30 cellular contexts compared by ENCODE assay signal in genomic region chr17:42034059-42034458, GRCh38. TPM values are rescaled to one million over a fixed set of nuclear protein-coding genes. Genes with fewer than 3 reads are reported as not detected.
DNase-seq lines count a peak whose midpoint lies in the region; ATAC-seq, FAIRE-seq and TF ChIP-seq lines count a peak whose summit lies in the region.
"Had no signal": no experiment of that assay in that cellular context is flagged by ENCODE, and none has a peak within 500 bp of the region (broad histone marks: within the 10 kb centered on the region; RNA-seq: fewer than 3 reads in every experiment).

No MANE protein-coding gene starts in this region.

- no peak overlapping the region for H3K4me2 ChIP-seq in HepG2 (ENCODE audit: low read depth, low read length)

- TF ChIP-seq RAD21 in HepG2 (CRISPR knock-in tag; IDR thresholded peaks at IDR 0.05) = no peak

- DNase-seq in activated T-cell treated with anti-CD3 and anti-CD28 coated beads, Interleukin-2, amount 50 U/mL, for 72 hours = peak in 1 of 2 donors; percentile 27
- DNase-seq in activated T-cell treated with anti-CD3 and anti-CD28 coated beads, Interleukin-2, amount 50 U/mL, for 1 hour = no peak
- DNase-seq in GM18507 (ENCODE audit: extremely low spot score, insufficient read length, low read depth) (no peak), NCI-H524 (lab: John Stamatoyannopoulos, UW) (peak; percentile 35 to 73), nephron progenitor cell (no peak), SKM-1 (lab: John Stamatoyannopoulos, UW; ENCODE audit: unreplicated experiment) (no peak), HepG2 (ENCODE audit: low spot score) (no peak)
- DNase-seq: activated CD4-positive, alpha-beta T cell treated with anti-CD3 and anti-CD28 coated beads for 4 hours; activated CD8-positive, alpha-beta memory T cell treated with anti-CD3 and anti-CD28 coated beads, Interleukin-2, amount 50 U/mL, for 4 hours; body of pancreas; dermis blood vessel endothelial cell; DMS53; foreskin fibroblast; NCI-H1092 treated with DMSO at 0.1 percent for 48 hours; NCI-H2029; NCI-H2227 treated with DMSO at 0.1 percent for 48 hours; pancreas; SIG-M5; T-helper 9 cell; upper lobe of left lung had no signal

- H3K27ac ChIP-seq in HepG2 (ENCODE audit: extremely low read length, insufficient read depth, low read length) = no peak overlapping the region
- H3K27ac ChIP-seq: body of pancreas, esophagus muscularis mucosa, pancreas, upper lobe of left lung had no signal

- TF ChIP-seq EP300 in HepG2 (IDR thresholded peaks at IDR 0.05; ENCODE audit: low read depth in 2 of 2, low read length in 2 of 2) (no peak), HepG2 (CRISPR knock-in tag; IDR thresholded peaks at IDR 0.05; ENCODE audit: borderline replicate concordance) (no peak)

- no peaks in the 10 kb centered on the region for H3K36me3 ChIP-seq in HepG2 (replicated peaks in 1 of 2; ENCODE audit: control insufficient read depth in 1 of 2, insufficient read depth in 2 of 2, low read length in 2 of 2)
- H3K36me3 ChIP-seq: esophagus muscularis mucosa, pancreas, upper lobe of left lung had no signal

- no peaks in the 10 kb centered on the region for H3K27me3 Mint-ChIP-seq in activated T-cell treated with anti-CD3 and anti-CD28 coated beads, Interleukin-2, amount 50 U/mL, for 72 hours (ENCODE audit: low read depth)
- no peaks in the 10 kb centered on the region for H3K27me3 Mint-ChIP-seq in nephron progenitor cell (ENCODE audit: low read depth, poor library complexity)

- CTCF ChIA-PET in HepG2 (lab: Yijun Ruan, JAX; ENCODE audit: low intra/inter-chr PET ratio, low total read pairs) = no interaction called here

- peaks cover 29% of the 10 kb centered on the region for H3K4me1 ChIP-seq in HepG2 (ENCODE audit: insufficient read depth, low read length)
- H3K4me1 ChIP-seq: body of pancreas, esophagus muscularis mucosa, pancreas, upper lobe of left lung had no signal

- H3K9me3 Mint-ChIP-seq in activated T-cell treated with anti-CD3 and anti-CD28 coated beads, Interleukin-2, amount 50 U/mL, for 72 hours = no peaks in the 10 kb centered on the region
- H3K9me3 Mint-ChIP-seq in nephron progenitor cell = no peaks in the 10 kb centered on the region
- H3K9me3 Mint-ChIP-seq: activated T-helper 2 cell treated with anti-CD3 and anti-CD28 coated beads, Interferon-gamma antibody, Interleukin-2, Interleukin-4, amounts not matched to agents 10 μg/mL and 5 μg/mL and 100 μg/mL, durations not matched to agents 14 hours and 24 hours and 36 hours; nephron; stimulated activated memory B cell treated with anti-CD40 and anti-IgM and Interleukin-4, amounts not matched to agents 10 μg/mL and 1 μg/mL and 100 μg/mL, for 72 hours had no signal

- TF ChIP-seq CTCF in nephron progenitor cell (IDR thresholded peaks at IDR 0.05) (no peak), HepG2 (CRISPR knock-in tag; IDR thresholded peaks at IDR 0.05) (no peak)

- H3K9me3 ChIP-seq in HepG2 (ENCODE audit: low read length) = no peaks in the 10 kb centered on the region
- H3K9me3 ChIP-seq: body of pancreas, esophagus muscularis mucosa, pancreas, upper lobe of left lung had no signal

- H3K79me2 ChIP-seq in HepG2 (ENCODE audit: insufficient read depth, low read length) = no peaks in the 10 kb centered on the region

- in situ Hi-C loops in HepG2 (cut with HindIII; ENCODE audit: extremely low pct_ligation_motif_present, low pct_unique_long_range_greater_than_20kb) = no loop called here

- 28% methylated on average over 6 of the region's 6 CpGs for WGBS in HepG2 (ENCODE audit: low lambda C conversion rate)

- 0 out of 5 replicates have a peak, but pooled peaks cover 0 to 4% of the 10 kb centered on the region in 2 experiments for H3K27me3 ChIP-seq in HepG2 (ENCODE audit: control insufficient read depth in 1 of 2, insufficient read depth in 2 of 2, low read length in 2 of 2)
- H3K27me3 ChIP-seq: body of pancreas, pancreas, upper lobe of left lung had no signal

- no peaks in the 10 kb centered on the region for H4K20me1 ChIP-seq in HepG2 (ENCODE audit: insufficient read depth, low read length)

- FAIRE-seq in GM18507 (lab: Jason Lieb, UNC) (peak; percentile 38), HepG2 (lab: Jason Lieb, UNC) (no peak)
- FAIRE-seq: endometrium, H54, islet of Langerhans, pancreas, RCC 7860 had no signal

- peaks cover 18% of the 10 kb centered on the region for H3K4me1 Mint-ChIP-seq in activated T-cell treated with anti-CD3 and anti-CD28 coated beads, Interleukin-2, amount 50 U/mL, for 72 hours (ENCODE audit: low read depth)
- H3K4me1 Mint-ChIP-seq in nephron progenitor cell = peaks cover 42% of the 10 kb centered on the region

- intact Hi-C loops in HepG2 (cut with micrococcal nuclease; ENCODE audit: unreplicated experiment) = no loop called here

- H3K9ac ChIP-seq in HepG2 (ENCODE audit: insufficient read depth, low read depth, low read length) = no peak overlapping the region

- no peak overlapping the region for H2AFZ ChIP-seq in HepG2 (ENCODE audit: low read length)

- H3K36me3 Mint-ChIP-seq in activated T-cell treated with anti-CD3 and anti-CD28 coated beads, Interleukin-2, amount 50 U/mL, for 72 hours (ENCODE audit: insufficient read depth in 2 of 2) = no peaks in the 10 kb centered on the region
- H3K36me3 Mint-ChIP-seq in nephron progenitor cell (ENCODE audit: low read depth) = peaks cover 1% of the 10 kb centered on the region
- H3K36me3 Mint-ChIP-seq: stimulated activated memory B cell treated with anti-CD40 and anti-IgM and Interleukin-4, amounts not matched to agents 10 μg/mL and 1 μg/mL and 100 μg/mL, for 72 hours had no signal

- H3K27ac Mint-ChIP-seq in activated T-cell treated with anti-CD3 and anti-CD28 coated beads, Interleukin-2, amount 50 U/mL, for 72 hours = peak overlapping the region; percentile 66
- H3K27ac Mint-ChIP-seq in nephron progenitor cell = peak overlapping the region; percentile 79
- H3K27ac Mint-ChIP-seq: activated T-helper 2 cell treated with anti-CD3 and anti-CD28 coated beads, Interferon-gamma antibody, Interleukin-2, Interleukin-4, amounts not matched to agents 10 μg/mL and 5 μg/mL and 100 μg/mL, durations not matched to agents 14 hours and 24 hours and 36 hours; stimulated activated memory B cell treated with anti-CD40 and anti-IgM and Interleukin-4, amounts not matched to agents 10 μg/mL and 1 μg/mL and 100 μg/mL, for 72 hours had no signal

- no peak for TF ChIP-seq POLR2A in HepG2 (IDR thresholded peaks at IDR 0.05; ENCODE audit: insufficient read depth in 1 of 2, low read depth in 2 of 2, low read length in 2 of 2)

- peak; percentile 56 to 62 for ATAC-seq in activated T-cell treated with anti-CD3 and anti-CD28 coated beads, Interleukin-2, amount 50 U/mL, for 72 hours (replicated peaks in 1 of 2)
- no peak for ATAC-seq in GM21526 (IDR thresholded peaks at IDR 0.05; ENCODE audit: low FRiP score, unreplicated experiment)
- ATAC-seq in HepG2 = no peak
- ATAC-seq: body of pancreas; left lobe of liver; pancreas; stimulated activated memory B cell treated with anti-CD40 and anti-IgM and Interleukin-4, amounts not matched to agents 10 μg/mL and 1 μg/mL and 100 μg/mL, for 72 hours had no signal

- no TSS peak for BruUV-seq in HepG2 (replicated peaks; lab: Mats Ljungman, UMichigan)

- POLR2A ChIA-PET in HepG2 (lab: Yijun Ruan, JAX) = interaction anchor here (1.9 kb wide), 1 partner anchor 68 kb away, joined by 5 read pairs; the partner anchor contains the start of gene CNP

- H3K4me3 Mint-ChIP-seq in activated T-cell treated with anti-CD3 and anti-CD28 coated beads, Interleukin-2, amount 50 U/mL, for 72 hours = peak overlapping the region in 1 of 2 donors; percentile 44
- no peak overlapping the region for H3K4me3 Mint-ChIP-seq in nephron progenitor cell
- H3K4me3 Mint-ChIP-seq: nephron; stimulated activated memory B cell treated with anti-CD40 and anti-IgM and Interleukin-4, amounts not matched to agents 10 μg/mL and 1 μg/mL and 100 μg/mL, for 72 hours had no signal

- no peak overlapping the region for H3K4me3 ChIP-seq in HepG2 (replicated peaks in 1 of 3; ENCODE audit: insufficient read depth in 1 of 3, low read depth in 2 of 3, low read length in 3 of 3)
- H3K4me3 ChIP-seq: body of pancreas, esophagus muscularis mucosa, pancreas, upper lobe of left lung had no signal

RNA-seq across cellular contexts. Expression of gene NKIRAS2, which starts 14.2 kb away (rescaled TPM):
- 10 to 100 TPM; 18.6 to 24.3 TPM for total RNA-seq in activated T-cell treated with anti-CD3 and anti-CD28 coated beads, Interleukin-2, amount 50 U/mL, for 72 hours
- total RNA-seq in HepG2 (2016; rRNA removed; fragmentation: Illumina TruSeq; extraction: Trizol) = 26.8 and 27.9 TPM in 2 replicates
- 17.3 and 18.4 TPM in 2 replicates for total RNA-seq in HepG2 (2016; cell fraction: cytosol; rRNA removed; fragmentation: Illumina TruSeq; extraction: Trizol; ENCODE audit: low read depth)
- 21.1 and 25.4 TPM in 2 replicates for total RNA-seq in HepG2 (2016; cell fraction: insoluble cytoplasmic fraction; rRNA removed; fragmentation: Illumina TruSeq; extraction: Trizol)
- total RNA-seq in HepG2 (2016; cell fraction: membrane; rRNA removed; fragmentation: Illumina TruSeq; extraction: Trizol) = 36.4 and 39.9 TPM in 2 replicates
- 13.2 and 14.4 TPM in 2 replicates for total RNA-seq in HepG2 (2016; cell fraction: nucleus; rRNA removed; fragmentation: Illumina TruSeq; extraction: Trizol)
- polyA plus RNA-seq in HepG2 (2011; rRNA removed) = 42.0 and 48.5 TPM in 2 replicates
- polyA plus RNA-seq in HepG2 (2011; cell fraction: cytosol; rRNA removed) = 38.1 and 38.8 TPM in 2 replicates
- 36.5 and 41.2 TPM in 2 replicates for polyA plus RNA-seq in HepG2 (2011; cell fraction: nucleus; rRNA removed)
- polyA plus RNA-seq in HepG2 (2012) = 23.6 and 24.0 TPM in 2 replicates
- 15.6 and 18.2 TPM in 2 replicates for polyA plus RNA-seq in HepG2 (2016; cell fraction: cytosol; fragmentation: Illumina TruSeq; extraction: Trizol; ENCODE audit: low read depth)
- 26.9 and 33.5 TPM in 2 replicates for polyA plus RNA-seq in HepG2 (2016; cell fraction: insoluble cytoplasmic fraction; fragmentation: Illumina TruSeq; extraction: Trizol; ENCODE audit: low read depth)
- 35.0 and 37.3 TPM in 2 replicates for polyA plus RNA-seq in HepG2 (2016; cell fraction: membrane; fragmentation: Illumina TruSeq; extraction: Trizol; ENCODE audit: low read depth)
- 29.9 and 31.9 TPM in 2 replicates for polyA plus RNA-seq in HepG2 (2016; cell fraction: nucleus; fragmentation: Illumina TruSeq; extraction: Trizol; ENCODE audit: insufficient read depth, low read depth)
- polyA minus RNA-seq in HepG2 (2011; rRNA and poly(A)+ RNA removed; ENCODE audit: low replicate concordance) = 47.3 TPM in 2 replicates
- polyA minus RNA-seq in HepG2 (2011; cell fraction: cytosol; rRNA and poly(A)+ RNA removed) = 15.6 and 18.5 TPM in 2 replicates
- 15.3 and 17.8 TPM in 2 replicates for polyA minus RNA-seq in HepG2 (2011; cell fraction: nucleus; rRNA and poly(A)+ RNA removed)

RNA-seq across cellular contexts. Expression of gene C17orf113, which starts 16.3 kb away (rescaled TPM):
- total RNA-seq in activated T-cell treated with anti-CD3 and anti-CD28 coated beads, Interleukin-2, amount 50 U/mL, for 72 hours = 1 to 10 TPM in 1 of 2 donors, under 1 TPM in 1; 0.86 to 1.3 TPM
- 0.83 and 1.1 TPM in 2 replicates for total RNA-seq in HepG2 (2016; rRNA removed; fragmentation: Illumina TruSeq; extraction: Trizol)
- 0.09 and 0.10 TPM in 2 replicates for total RNA-seq in HepG2 (2016; cell fraction: cytosol; rRNA removed; fragmentation: Illumina TruSeq; extraction: Trizol; ENCODE audit: low read depth)
- total RNA-seq in HepG2 (2016; cell fraction: insoluble cytoplasmic fraction; rRNA removed; fragmentation: Illumina TruSeq; extraction: Trizol) = 0.67 and 0.91 TPM in 2 replicates
- total RNA-seq in HepG2 (2016; cell fraction: membrane; rRNA removed; fragmentation: Illumina TruSeq; extraction: Trizol) = 0.28 and 0.34 TPM in 2 replicates
- 0.81 TPM in 2 replicates for total RNA-seq in HepG2 (2016; cell fraction: nucleus; rRNA removed; fragmentation: Illumina TruSeq; extraction: Trizol)
- 0.87 and 1.4 TPM in 2 replicates for polyA plus RNA-seq in HepG2 (2011; rRNA removed)
- polyA plus RNA-seq in HepG2 (2011; cell fraction: cytosol; rRNA removed) = 0.77 and 0.94 TPM in 2 replicates
- polyA plus RNA-seq in HepG2 (2011; cell fraction: nucleus; rRNA removed) = 1.7 and 2.6 TPM in 2 replicates
- polyA plus RNA-seq in HepG2 (2012) = 0.81 and 0.91 TPM in 2 replicates
- polyA plus RNA-seq in HepG2 (2016; cell fraction: cytosol; fragmentation: Illumina TruSeq; extraction: Trizol; ENCODE audit: low read depth) = 0.05 TPM in 1 of 2 replicates, not detected in the other
- polyA plus RNA-seq in HepG2 (2016; cell fraction: insoluble cytoplasmic fraction; fragmentation: Illumina TruSeq; extraction: Trizol; ENCODE audit: low read depth) = 0.34 and 0.68 TPM in 2 replicates
- 0.08 and 0.13 TPM in 2 replicates for polyA plus RNA-seq in HepG2 (2016; cell fraction: membrane; fragmentation: Illumina TruSeq; extraction: Trizol; ENCODE audit: low read depth)
- 1.6 and 1.7 TPM in 2 replicates for polyA plus RNA-seq in HepG2 (2016; cell fraction: nucleus; fragmentation: Illumina TruSeq; extraction: Trizol; ENCODE audit: insufficient read depth, low read depth)
- polyA minus RNA-seq in HepG2 (2011; rRNA and poly(A)+ RNA removed; ENCODE audit: low replicate concordance) = 0.56 and 2.3 TPM in 2 replicates
- 0.79 and 0.89 TPM in 2 replicates for polyA minus RNA-seq in HepG2 (2011; cell fraction: cytosol; rRNA and poly(A)+ RNA removed)
- 0.77 and 1.1 TPM in 2 replicates for polyA minus RNA-seq in HepG2 (2011; cell fraction: nucleus; rRNA and poly(A)+ RNA removed)

RNA-seq across cellular contexts. Expression of gene DNAJC7, which starts 16.8 kb away (rescaled TPM):
- 100 to 1,000 TPM; 106 to 117 TPM for total RNA-seq in activated T-cell treated with anti-CD3 and anti-CD28 coated beads, Interleukin-2, amount 50 U/mL, for 72 hours
- 132 and 179 TPM in 2 replicates for total RNA-seq in HepG2 (2016; rRNA removed; fragmentation: Illumina TruSeq; extraction: Trizol)
- total RNA-seq in HepG2 (2016; cell fraction: cytosol; rRNA removed; fragmentation: Illumina TruSeq; extraction: Trizol; ENCODE audit: low read depth) = 46.7 and 51.0 TPM in 2 replicates
- 140 and 190 TPM in 2 replicates for total RNA-seq in HepG2 (2016; cell fraction: insoluble cytoplasmic fraction; rRNA removed; fragmentation: Illumina TruSeq; extraction: Trizol)
- total RNA-seq in HepG2 (2016; cell fraction: membrane; rRNA removed; fragmentation: Illumina TruSeq; extraction: Trizol) = 65.8 and 75.9 TPM in 2 replicates
- 79.3 and 85.4 TPM in 2 replicates for total RNA-seq in HepG2 (2016; cell fraction: nucleus; rRNA removed; fragmentation: Illumina TruSeq; extraction: Trizol)
- 47.7 and 54.7 TPM in 2 replicates for polyA plus RNA-seq in HepG2 (2011; rRNA removed)
- polyA plus RNA-seq in HepG2 (2011; cell fraction: cytosol; rRNA removed) = 23.0 and 30.1 TPM in 2 replicates
- 24.7 and 29.9 TPM in 2 replicates for polyA plus RNA-seq in HepG2 (2011; cell fraction: nucleus; rRNA removed)
- 75.2 and 76.1 TPM in 2 replicates for polyA plus RNA-seq in HepG2 (2012)
- 45.0 and 48.2 TPM in 2 replicates for polyA plus RNA-seq in HepG2 (2016; cell fraction: cytosol; fragmentation: Illumina TruSeq; extraction: Trizol; ENCODE audit: low read depth)
- polyA plus RNA-seq in HepG2 (2016; cell fraction: insoluble cytoplasmic fraction; fragmentation: Illumina TruSeq; extraction: Trizol; ENCODE audit: low read depth) = 221 and 228 TPM in 2 replicates
- 64.6 and 70.7 TPM in 2 replicates for polyA plus RNA-seq in HepG2 (2016; cell fraction: membrane; fragmentation: Illumina TruSeq; extraction: Trizol; ENCODE audit: low read depth)
- 97.9 and 98.9 TPM in 2 replicates for polyA plus RNA-seq in HepG2 (2016; cell fraction: nucleus; fragmentation: Illumina TruSeq; extraction: Trizol; ENCODE audit: insufficient read depth, low read depth)
- polyA minus RNA-seq in HepG2 (2011; rRNA and poly(A)+ RNA removed; ENCODE audit: low replicate concordance) = 61.1 and 62.3 TPM in 2 replicates
- polyA minus RNA-seq in HepG2 (2011; cell fraction: cytosol; rRNA and poly(A)+ RNA removed) = 44.7 and 52.7 TPM in 2 replicates
- 116 and 129 TPM in 2 replicates for polyA minus RNA-seq in HepG2 (2011; cell fraction: nucleus; rRNA and poly(A)+ RNA removed)

Comparison
In these comparisons a context has a peak if more than half of its experiments do, and no peak if none do; other contexts are left out.
1. ATAC-seq: peak in activated T-cell treated with anti-CD3 and anti-CD28 coated beads, Interleukin-2, amount 50 U/mL, for 72 hours (2 of 2); none in GM21526 (single experiment) and HepG2 (single experiment).
2. DNase-seq: peak in NCI-H524 (2 of 2); none in activated T-cell treated with anti-CD3 and anti-CD28 coated beads, Interleukin-2, amount 50 U/mL, for 1 hour (single experiment), GM18507 (single experiment), nephron progenitor cell (single experiment), SKM-1 (single experiment) and HepG2 (single experiment).